11 cellular contexts compared by ENCODE assay signal in the genomic region with DNA sequence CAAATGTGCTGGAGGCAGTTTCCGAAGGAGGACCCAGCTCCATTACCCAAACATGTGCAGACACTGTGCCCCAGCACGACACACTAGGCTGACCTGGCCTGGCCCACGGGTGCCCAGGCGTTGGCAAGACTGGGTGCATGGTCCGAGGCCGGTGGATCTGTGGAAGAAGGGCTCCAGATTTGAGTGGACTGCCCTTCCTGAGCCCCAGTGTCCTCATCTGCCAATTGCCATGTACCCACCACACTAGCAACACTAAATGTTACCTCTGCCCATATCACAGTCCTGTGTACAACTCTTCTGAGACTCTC.
"Had no signal": no experiment of that assay in that cellular context is flagged by ENCODE, and none has a peak within 500 bp of the region (broad histone marks: within the 10 kb centered on the region; RNA-seq: fewer than 3 reads in every experiment).

No MANE protein-coding gene starts in this region.

- H3K4me1 Mint-ChIP-seq: naive B cell had no signal

- H3K9me3 ChIP-seq: gastroesophageal sphincter, testis had no signal

- H3K4me1 ChIP-seq: gastroesophageal sphincter had no signal

- ATAC-seq: activated naive CD4-positive, alpha-beta T cell treated with anti-CD3 and anti-CD28 coated beads, Interleukin-2, amount 50 U/mL, for 72 hours; gastroesophageal sphincter; stimulated activated naive CD8-positive, alpha-beta T cell treated with anti-CD3 and anti-CD28 coated beads, Interleukin-15, amount 100 ng/mL, for 72 hours had no signal

- H3K36me3 ChIP-seq: gastroesophageal sphincter had no signal

- H3K27ac ChIP-seq: gastroesophageal sphincter, testis had no signal

- H3K27me3 ChIP-seq: gastroesophageal sphincter, testis had no signal

- H3K4me3 Mint-ChIP-seq: activated CD4-positive, alpha-beta memory T cell treated with anti-CD3 and anti-CD28 coated beads for 36 hours; naive B cell; stimulated activated naive CD8-positive, alpha-beta T cell treated with anti-CD3 and anti-CD28 coated beads, Interleukin-15, amount 100 ng/mL, for 72 hours had no signal

- H3K27me3 Mint-ChIP-seq: activated CD4-positive, alpha-beta memory T cell treated with anti-CD3 and anti-CD28 coated beads for 36 hours; stimulated activated naive CD8-positive, alpha-beta T cell treated with anti-CD3 and anti-CD28 coated beads, Interleukin-15, amount 100 ng/mL, for 72 hours had no signal

- H3K27ac Mint-ChIP-seq: activated CD4-positive, alpha-beta memory T cell treated with anti-CD3 and anti-CD28 coated beads for 36 hours; activated naive CD4-positive, alpha-beta T cell treated with anti-CD3 and anti-CD28 coated beads, Interleukin-2, amount 50 U/mL, for 72 hours; stimulated activated naive CD8-positive, alpha-beta T cell treated with anti-CD3 and anti-CD28 coated beads, Interleukin-15, amount 100 ng/mL, for 72 hours had no signal

- H3K9me3 Mint-ChIP-seq: activated CD4-positive, alpha-beta memory T cell treated with anti-CD3 and anti-CD28 coated beads for 36 hours; activated naive CD4-positive, alpha-beta T cell treated with anti-CD3 and anti-CD28 coated beads, Interleukin-2, amount 50 U/mL, for 72 hours; naive B cell; stimulated activated naive CD8-positive, alpha-beta T cell treated with anti-CD3 and anti-CD28 coated beads, Interleukin-15, amount 100 ng/mL, for 72 hours had no signal

- H3K4me3 ChIP-seq: gastroesophageal sphincter, testis had no signal

- H3K36me3 Mint-ChIP-seq: activated CD4-positive, alpha-beta memory T cell treated with anti-CD3 and anti-CD28 coated beads for 36 hours; activated naive CD4-positive, alpha-beta T cell treated with anti-CD3 and anti-CD28 coated beads, Interleukin-2, amount 50 U/mL, for 72 hours; naive B cell had no signal

- DNase-seq: activated CD4-positive, alpha-beta memory T cell treated with anti-CD3 and anti-CD28 coated beads for 36 hours; hypothalamus; naive B cell; occipital lobe; SIG-M5; stimulated activated CD4-positive, alpha-beta T cell treated with anti-CD3 and anti-CD28 coated beads, Interleukin-4, amount 100 ng/mL, for 4 hours; stimulated activated naive CD8-positive, alpha-beta T cell treated with anti-CD3 and anti-CD28 coated beads, Interleukin-15, amount 100 ng/mL, for 72 hours; T-helper 9 cell; testis had no signal
